ENCODE assay signal across 8 cellular contexts in genomic region chr5:168031614-168032013, GRCh38.
"Had no signal": no experiment of that assay in that cellular context is flagged by ENCODE, and none has a peak within 500 bp of the region (broad histone marks: within the 10 kb centered on the region; RNA-seq: fewer than 3 reads in every experiment).

No MANE protein-coding gene starts in this region.

- H3K36me3 Mint-ChIP-seq: IgD-negative memory B cell had no signal

- H3K4me1 Mint-ChIP-seq: IgD-negative memory B cell had no signal

- H3K4me3 Mint-ChIP-seq: IgD-negative memory B cell had no signal

- DNase-seq: IMR-90, KBM-7, KG1 had no signal

- H3K27ac ChIP-seq: HL-60, KMS-11 had no signal

- H3K9ac ChIP-seq: KMS-11 had no signal

- H3K4me3 ChIP-seq: K562 had no signal

- ATAC-seq: K562 had no signal

- FAIRE-seq: HTR-8/SVneo, K562 had no signal

- H3K4me2 ChIP-seq: KMS-11 had no signal

- H3K27ac Mint-ChIP-seq: IgD-negative memory B cell had no signal
